Comparison of ENCODE assay signal across 1 cellular context in the genomic region with DNA sequence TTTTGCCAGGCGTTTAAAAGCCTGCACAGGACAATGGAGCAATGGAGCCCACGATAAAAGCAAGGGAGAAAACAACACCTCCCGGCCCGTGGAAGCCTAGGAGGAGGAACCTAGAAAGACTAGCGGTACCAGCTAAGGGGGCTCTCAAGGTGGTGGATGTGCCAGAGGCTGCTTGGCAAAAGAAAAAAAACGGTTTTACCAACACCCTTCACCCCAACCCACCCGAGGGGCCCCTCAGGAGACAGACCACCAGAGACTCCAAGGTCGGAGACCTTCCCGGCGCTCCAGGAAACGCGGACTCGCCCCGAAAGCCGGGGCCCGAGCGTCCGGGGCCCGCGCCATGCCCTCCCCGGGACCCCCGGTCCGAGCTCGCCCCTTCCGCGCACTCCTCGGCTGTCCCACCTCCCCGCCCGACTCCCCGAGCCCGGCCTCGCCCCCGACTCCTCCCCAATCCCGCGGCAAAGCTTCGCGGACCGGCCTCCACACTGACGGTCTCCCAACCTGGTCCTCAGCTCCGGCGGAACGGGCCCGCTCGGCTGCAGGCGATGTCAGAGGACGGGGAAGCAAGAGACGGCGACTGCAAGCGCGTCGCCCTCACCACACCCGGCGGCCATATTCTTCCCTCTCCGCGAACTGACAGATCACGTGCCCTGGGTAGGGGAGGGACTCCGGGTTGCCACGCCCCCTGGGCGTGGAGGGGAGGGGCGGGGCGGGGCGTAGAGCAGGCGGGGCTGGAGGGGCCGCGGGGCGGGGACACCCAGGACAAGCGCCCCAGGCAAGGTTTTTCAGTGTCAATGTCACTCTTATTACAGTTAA.
A peak's percentile ranks its signal among the peaks of the same experiment; 100 is the strongest.
TF ChIP-seq lines count a peak whose summit lies in the region.

A gene (minus strand): TSS at position 635 of the 816 bp plus-strand sequence. CDS start 10,520 bp downstream, outside the sequence.

TF ChIP-seq in HepG2, 621 proteins besides CTCF, POLR2A, EP300 and RAD21 (continued from another document):
- TF ChIP-seq, protein P1, sequence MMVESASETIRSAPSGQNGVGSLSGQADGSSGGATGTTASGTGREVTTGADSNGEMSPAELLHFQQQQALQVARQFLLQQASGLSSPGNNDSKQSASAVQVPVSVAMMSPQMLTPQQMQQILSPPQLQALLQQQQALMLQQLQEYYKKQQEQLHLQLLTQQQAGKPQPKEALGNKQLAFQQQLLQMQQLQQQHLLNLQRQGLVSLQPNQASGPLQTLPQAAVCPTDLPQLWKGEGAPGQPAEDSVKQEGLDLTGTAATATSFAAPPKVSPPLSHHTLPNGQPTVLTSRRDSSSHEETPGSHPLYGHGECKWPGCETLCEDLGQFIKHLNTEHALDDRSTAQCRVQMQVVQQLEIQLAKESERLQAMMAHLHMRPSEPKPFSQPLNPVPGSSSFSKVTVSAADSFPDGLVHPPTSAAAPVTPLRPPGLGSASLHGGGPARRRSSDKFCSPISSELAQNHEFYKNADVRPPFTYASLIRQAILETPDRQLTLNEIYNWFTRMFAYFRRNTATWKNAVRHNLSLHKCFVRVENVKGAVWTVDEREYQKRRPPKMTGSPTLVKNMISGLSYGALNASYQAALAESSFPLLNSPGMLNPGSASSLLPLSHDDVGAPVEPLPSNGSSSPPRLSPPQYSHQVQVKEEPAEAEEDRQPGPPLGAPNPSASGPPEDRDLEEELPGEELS (CRISPR knock-in tag; IDR thresholded peaks at IDR 0.05) = no peak
- TF ChIP-seq ZNF563 (CRISPR knock-in tag; IDR thresholded peaks at IDR 0.05) (no peak), ATAD3A (CRISPR knock-in tag; IDR thresholded peaks at IDR 0.05) (no peak), ZNF564 (CRISPR knock-in tag; IDR thresholded peaks at IDR 0.05) (no peak), KMT2B (CRISPR knock-in tag; IDR thresholded peaks at IDR 0.05) (peak; percentile 91), GATA4 (IDR thresholded peaks at IDR 0.05; ENCODE audit: borderline replicate concordance, low read depth) (peak; percentile 51; the same call in 1 of the 2 replicates), CHD4 (IDR thresholded peaks at IDR 0.05; ENCODE audit: borderline replicate concordance, low read length) (no peak), TEAD2 (CRISPR knock-in tag; IDR thresholded peaks at IDR 0.05) (no peak), ZFX (CRISPR knock-in tag; IDR thresholded peaks at IDR 0.05; ENCODE audit: low read depth) (peak; percentile 88), SMAD9 (CRISPR knock-in tag; IDR thresholded peaks at IDR 0.05) (0 out of 2 replicates have a peak, but pooled peaks have one; percentile 20), ZC3H13 (CRISPR knock-in tag; IDR thresholded peaks at IDR 0.05) (0 out of 2 replicates have a peak, but pooled peaks have one; percentile 62), PCBP2 (optimal IDR thresholded peaks at IDR 0.05; ENCODE audit: low read depth, low read length, poor library complexity, severe bottlenecking) (no peak)
- TF ChIP-seq, protein P2, sequence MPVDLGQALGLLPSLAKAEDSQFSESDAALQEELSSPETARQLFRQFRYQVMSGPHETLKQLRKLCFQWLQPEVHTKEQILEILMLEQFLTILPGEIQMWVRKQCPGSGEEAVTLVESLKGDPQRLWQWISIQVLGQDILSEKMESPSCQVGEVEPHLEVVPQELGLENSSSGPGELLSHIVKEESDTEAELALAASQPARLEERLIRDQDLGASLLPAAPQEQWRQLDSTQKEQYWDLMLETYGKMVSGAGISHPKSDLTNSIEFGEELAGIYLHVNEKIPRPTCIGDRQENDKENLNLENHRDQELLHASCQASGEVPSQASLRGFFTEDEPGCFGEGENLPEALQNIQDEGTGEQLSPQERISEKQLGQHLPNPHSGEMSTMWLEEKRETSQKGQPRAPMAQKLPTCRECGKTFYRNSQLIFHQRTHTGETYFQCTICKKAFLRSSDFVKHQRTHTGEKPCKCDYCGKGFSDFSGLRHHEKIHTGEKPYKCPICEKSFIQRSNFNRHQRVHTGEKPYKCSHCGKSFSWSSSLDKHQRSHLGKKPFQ (CRISPR knock-in tag; IDR thresholded peaks at IDR 0.05; ENCODE audit: insufficient replicate concordance) = peak; percentile 66
- TF ChIP-seq, protein P3, sequence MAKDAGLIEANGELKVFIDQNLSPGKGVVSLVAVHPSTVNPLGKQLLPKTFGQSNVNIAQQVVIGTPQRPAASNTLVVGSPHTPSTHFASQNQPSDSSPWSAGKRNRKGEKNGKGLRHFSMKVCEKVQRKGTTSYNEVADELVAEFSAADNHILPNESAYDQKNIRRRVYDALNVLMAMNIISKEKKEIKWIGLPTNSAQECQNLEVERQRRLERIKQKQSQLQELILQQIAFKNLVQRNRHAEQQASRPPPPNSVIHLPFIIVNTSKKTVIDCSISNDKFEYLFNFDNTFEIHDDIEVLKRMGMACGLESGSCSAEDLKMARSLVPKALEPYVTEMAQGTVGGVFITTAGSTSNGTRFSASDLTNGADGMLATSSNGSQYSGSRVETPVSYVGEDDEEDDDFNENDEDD (CRISPR knock-in tag; IDR thresholded peaks at IDR 0.05; ENCODE audit: borderline replicate concordance) = peak; percentile 42; the same call in 1 of the 2 replicates
- TF ChIP-seq, protein P4, sequence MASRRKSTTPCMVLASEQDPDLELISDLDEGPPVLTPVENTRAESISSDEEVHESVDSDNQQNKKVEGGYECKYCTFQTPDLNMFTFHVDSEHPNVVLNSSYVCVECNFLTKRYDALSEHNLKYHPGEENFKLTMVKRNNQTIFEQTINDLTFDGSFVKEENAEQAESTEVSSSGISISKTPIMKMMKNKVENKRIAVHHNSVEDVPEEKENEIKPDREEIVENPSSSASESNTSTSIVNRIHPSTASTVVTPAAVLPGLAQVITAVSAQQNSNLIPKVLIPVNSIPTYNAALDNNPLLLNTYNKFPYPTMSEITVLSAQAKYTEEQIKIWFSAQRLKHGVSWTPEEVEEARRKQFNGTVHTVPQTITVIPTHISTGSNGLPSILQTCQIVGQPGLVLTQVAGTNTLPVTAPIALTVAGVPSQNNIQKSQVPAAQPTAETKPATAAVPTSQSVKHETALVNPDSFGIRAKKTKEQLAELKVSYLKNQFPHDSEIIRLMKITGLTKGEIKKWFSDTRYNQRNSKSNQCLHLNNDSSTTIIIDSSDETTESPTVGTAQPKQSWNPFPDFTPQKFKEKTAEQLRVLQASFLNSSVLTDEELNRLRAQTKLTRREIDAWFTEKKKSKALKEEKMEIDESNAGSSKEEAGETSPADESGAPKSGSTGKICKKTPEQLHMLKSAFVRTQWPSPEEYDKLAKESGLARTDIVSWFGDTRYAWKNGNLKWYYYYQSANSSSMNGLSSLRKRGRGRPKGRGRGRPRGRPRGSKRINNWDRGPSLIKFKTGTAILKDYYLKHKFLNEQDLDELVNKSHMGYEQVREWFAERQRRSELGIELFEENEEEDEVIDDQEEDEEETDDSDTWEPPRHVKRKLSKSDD (CRISPR knock-in tag; IDR thresholded peaks at IDR 0.05; ENCODE audit: low read depth) = no peak; the same call in 1 of the 2 replicates
- TF ChIP-seq, protein P5, sequence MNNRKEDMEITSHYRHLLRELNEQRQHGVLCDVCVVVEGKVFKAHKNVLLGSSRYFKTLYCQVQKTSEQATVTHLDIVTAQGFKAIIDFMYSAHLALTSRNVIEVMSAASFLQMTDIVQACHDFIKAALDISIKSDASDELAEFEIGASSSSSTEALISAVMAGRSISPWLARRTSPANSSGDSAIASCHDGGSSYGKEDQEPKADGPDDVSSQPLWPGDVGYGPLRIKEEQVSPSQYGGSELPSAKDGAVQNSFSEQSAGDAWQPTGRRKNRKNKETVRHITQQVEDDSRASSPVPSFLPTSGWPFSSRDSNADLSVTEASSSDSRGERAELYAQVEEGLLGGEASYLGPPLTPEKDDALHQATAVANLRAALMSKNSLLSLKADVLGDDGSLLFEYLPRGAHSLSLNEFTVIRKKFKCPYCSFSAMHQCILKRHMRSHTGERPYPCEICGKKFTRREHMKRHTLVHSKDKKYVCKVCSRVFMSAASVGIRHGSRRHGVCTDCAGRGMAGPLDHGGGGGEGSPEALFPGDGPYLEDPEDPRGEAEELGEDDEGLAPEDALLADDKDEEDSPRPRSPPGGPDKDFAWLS (CRISPR knock-in tag; IDR thresholded peaks at IDR 0.05; ENCODE audit: borderline replicate concordance) = no peak
